Comparison of ENCODE assay signal across 8 cellular contexts in the genomic region with DNA sequence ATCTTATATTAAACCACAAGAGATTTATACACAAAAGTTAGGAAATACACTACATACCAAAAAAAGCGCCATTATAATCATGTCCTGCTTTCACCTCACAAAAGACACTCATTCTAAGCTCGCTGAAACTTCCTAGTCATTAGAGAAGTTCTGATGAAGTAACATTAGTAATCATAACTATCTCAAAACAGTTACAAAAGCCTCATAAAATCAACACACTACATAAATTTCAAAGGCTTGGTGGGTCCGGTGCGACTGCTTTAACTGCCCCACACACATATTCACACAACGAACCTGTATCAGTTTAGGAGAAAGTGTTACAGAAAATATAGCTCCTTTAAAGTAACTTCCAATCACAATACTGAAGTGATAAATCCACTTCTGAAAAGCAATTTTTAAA. TPM values are rescaled to one million over a fixed set of nuclear protein-coding genes. Genes with fewer than 3 reads are reported as not detected.
DNase-seq lines count a peak whose midpoint lies in the region; ATAC-seq, FAIRE-seq and TF ChIP-seq lines count a peak whose summit lies in the region.

No MANE protein-coding gene starts in this region.

- in situ Hi-C loops in HepG2 (cut with HindIII; ENCODE audit: extremely low pct_ligation_motif_present, low pct_unique_long_range_greater_than_20kb): no loop called here
- in situ Hi-C loops in G401 (cut with HindIII; ENCODE audit: low sequenced_read_pairs): no loop called here

- BruUV-seq in HepG2 (replicated peaks; lab: Mats Ljungman, UMichigan): no TSS peak

- H3K27ac Mint-ChIP-seq in CD4-positive, CD25-positive, alpha-beta regulatory T cell: peak overlapping the region; percentile 85 to 95 (median 95)

- peak overlapping the region; percentile 94 for H3K27ac ChIP-seq in CD4-positive, CD25-positive, alpha-beta regulatory T cell (ENCODE audit: insufficient read depth, low read length, poor library complexity, severe bottlenecking)
- H3K27ac ChIP-seq in KMS-11 (peak overlapping the region; percentile 93; the same call in 1 of the 2 replicates), ascending aorta (peak overlapping the region; percentile 44 to 100), HepG2 (ENCODE audit: extremely low read length, insufficient read depth, low read length) (peak overlapping the region; percentile 92), tibial artery (peak overlapping the region; percentile 95 to 99)

- POLR2A ChIA-PET in HepG2 (lab: Yijun Ruan, JAX): interaction anchor here (0.7 to 1.3 kb wide), 3 partner anchors 9 to 56 kb away, joined by 3 to 4 read pairs (median 4); no protein-coding TSS in a partner anchor

- DNase-seq in CD4-positive, CD25-positive, alpha-beta regulatory T cell: peak in 2 of 3 donors; percentile 15 to 22
- DNase-seq in ascending aorta (ENCODE audit: low spot score in 2 of 2) (no peak), HepG2 (ENCODE audit: low spot score) (peak; percentile 3), tibial artery (no peak), G401 (ENCODE audit: low spot score) (no peak), GM12891 (ENCODE audit: insufficient read length, low spot score) (no peak)
- DNase-seq in stimulated activated CD8-positive, alpha-beta memory T cell treated with anti-CD3 and anti-CD28 coated beads, Interleukin-4, amount 100 ng/mL, for 48 hours: no peak

- H3K27me3 ChIP-seq in CD4-positive, CD25-positive, alpha-beta regulatory T cell (ENCODE audit: control insufficient read depth, insufficient read depth, low read length): no peaks in the 10 kb centered on the region
- H3K27me3 ChIP-seq in KMS-11 (ENCODE audit: insufficient read depth, low read depth) (no peaks in the 10 kb centered on the region), ascending aorta (no peaks in the 10 kb centered on the region), HepG2 (ENCODE audit: control insufficient read depth in 1 of 2, insufficient read depth in 2 of 2, low read length in 2 of 2) (no peaks in the 10 kb centered on the region; a peak in 1 of 5 replicates), tibial artery (no peaks in the 10 kb centered on the region)

- no peak for TF ChIP-seq RAD21 in HepG2 (CRISPR knock-in tag; IDR thresholded peaks at IDR 0.05)

- TF ChIP-seq CTCF in KMS-11 (conservative IDR thresholded peaks at IDR 0.05; ENCODE audit: low read depth, low read length) (no peak), ascending aorta (IDR thresholded peaks at IDR 0.05) (no peak), HepG2 (CRISPR knock-in tag; IDR thresholded peaks at IDR 0.05) (no peak), tibial artery (IDR thresholded peaks at IDR 0.05) (no peak)

- peaks cover 9% of the 10 kb centered on the region for H3K36me3 Mint-ChIP-seq in CD4-positive, CD25-positive, alpha-beta regulatory T cell

- peaks cover 23% of the 10 kb centered on the region for H3K27me3 Mint-ChIP-seq in CD4-positive, CD25-positive, alpha-beta regulatory T cell

- H2AFZ ChIP-seq in KMS-11 (ENCODE audit: low read depth) (no peak overlapping the region), HepG2 (ENCODE audit: low read length) (no peak overlapping the region)

- H3K4me2 ChIP-seq in KMS-11 (peak overlapping the region; percentile 57), HepG2 (ENCODE audit: low read depth, low read length) (peak overlapping the region; percentile 87)

- ATAC-seq in CD4-positive, CD25-positive, alpha-beta regulatory T cell (ENCODE audit: low read depth in 2 of 2): no peak
- no peak for ATAC-seq in HepG2

- FAIRE-seq in HepG2 (lab: Jason Lieb, UNC) (no peak), GM12891 (lab: Jason Lieb, UNC) (no peak)

- CTCF ChIA-PET in HepG2 (lab: Yijun Ruan, JAX; ENCODE audit: low intra/inter-chr PET ratio, low total read pairs): no interaction called here

- TF ChIP-seq EP300 in HepG2 (IDR thresholded peaks at IDR 0.05; ENCODE audit: low read depth in 2 of 2, low read length in 2 of 2) (no peak), HepG2 (CRISPR knock-in tag; IDR thresholded peaks at IDR 0.05; ENCODE audit: borderline replicate concordance) (no peak)

- peaks cover 38% of the 10 kb centered on the region for H3K4me1 ChIP-seq in CD4-positive, CD25-positive, alpha-beta regulatory T cell (ENCODE audit: control insufficient read depth, insufficient read depth, low read length, poor library complexity, severe bottlenecking)
- H3K4me1 ChIP-seq in KMS-11 (ENCODE audit: low read depth, poor library complexity, severe bottlenecking): peaks cover 52% of the 10 kb centered on the region
- peaks cover 0 to 33% of the 10 kb centered on the region in 2 donors for H3K4me1 ChIP-seq in ascending aorta
- peaks cover 32% of the 10 kb centered on the region for H3K4me1 ChIP-seq in HepG2 (ENCODE audit: insufficient read depth, low read length)
- H3K4me1 ChIP-seq in tibial artery: peaks cover 0 to 63% (median 17%) of the 10 kb centered on the region in 4 donors

- H3K79me2 ChIP-seq in KMS-11 (ENCODE audit: insufficient read depth, low read depth) (peaks cover 65% of the 10 kb centered on the region), HepG2 (ENCODE audit: insufficient read depth, low read length) (peaks cover 59% of the 10 kb centered on the region)

- no peaks in the 10 kb centered on the region for H3K9me3 Mint-ChIP-seq in CD4-positive, CD25-positive, alpha-beta regulatory T cell

- H3K4me1 Mint-ChIP-seq in CD4-positive, CD25-positive, alpha-beta regulatory T cell: peaks cover 30 to 67% (median 50%) of the 10 kb centered on the region in 4 donors

- peak overlapping the region; percentile 94; the same call in 1 of the 2 replicates for H3K9ac ChIP-seq in KMS-11
- H3K9ac ChIP-seq in HepG2 (ENCODE audit: insufficient read depth, low read depth, low read length): peak overlapping the region; percentile 83

- 10% methylated on average over 5 of the region's 5 CpGs for WGBS in HepG2 (ENCODE audit: low lambda C conversion rate)

- intact Hi-C loops in ascending aorta (cut with DNase I): loop anchor here (2.0 kb wide), 1 partner anchor 461 kb away; a partner anchor contains a TSS
- intact Hi-C loops in HepG2 (cut with micrococcal nuclease; ENCODE audit: unreplicated experiment): loop anchor here (5.0 to 10.0 kb wide), 5 partner anchors 44 to 926 kb away; a partner anchor contains a TSS
- intact Hi-C loops in tibial artery (cut with DNase I; ENCODE audit: low total_unique reads): loop anchor here (5.0 kb wide), 1 partner anchor 156 kb away; a partner anchor contains a TSS

- H3K4me3 ChIP-seq in CD4-positive, CD25-positive, alpha-beta regulatory T cell (ENCODE audit: low read depth, low read length): peak overlapping the region; percentile 96
- H3K4me3 ChIP-seq in KMS-11 (IDR thresholded peaks at IDR 0.05; ENCODE audit: insufficient read depth, low read depth, low read length) (no peak overlapping the region), ascending aorta (peak overlapping the region; percentile 88 to 100), HepG2 (replicated peaks in 1 of 3; ENCODE audit: insufficient read depth in 1 of 3, low read depth in 2 of 3, low read length in 3 of 3) (peak overlapping the region; percentile 64 to 98 (median 83); a peak in 5 of 6 replicates), tibial artery (peak overlapping the region; percentile 98)

- H3K36me3 ChIP-seq in CD4-positive, CD25-positive, alpha-beta regulatory T cell (ENCODE audit: control insufficient read depth, insufficient read depth, low read length): peaks cover 4% of the 10 kb centered on the region
- H3K36me3 ChIP-seq in KMS-11 (ENCODE audit: insufficient read depth) (no peaks in the 10 kb centered on the region), ascending aorta (no peaks in the 10 kb centered on the region), HepG2 (replicated peaks in 1 of 2; ENCODE audit: control insufficient read depth in 1 of 2, insufficient read depth in 2 of 2, low read length in 2 of 2) (peaks cover 0 to 6% of the 10 kb centered on the region in 2 experiments; a peak in 2 of 5 replicates), tibial artery (no peaks in the 10 kb centered on the region)

- no peaks in the 10 kb centered on the region for H3K9me3 ChIP-seq in CD4-positive, CD25-positive, alpha-beta regulatory T cell (ENCODE audit: control insufficient read depth in 2 of 2, low read length in 2 of 2)
- H3K9me3 ChIP-seq in ascending aorta: no peaks in the 10 kb centered on the region
- no peaks in the 10 kb centered on the region for H3K9me3 ChIP-seq in HepG2 (ENCODE audit: low read length)
- H3K9me3 ChIP-seq in tibial artery: no peaks in the 10 kb centered on the region

- peak overlapping the region; percentile 89 to 97 (median 93) for H3K4me3 Mint-ChIP-seq in CD4-positive, CD25-positive, alpha-beta regulatory T cell

- H4K20me1 ChIP-seq in KMS-11 (ENCODE audit: insufficient read depth) (no peaks in the 10 kb centered on the region), HepG2 (ENCODE audit: insufficient read depth, low read length) (peaks cover 17% of the 10 kb centered on the region)

- TF ChIP-seq POLR2A in HepG2 (IDR thresholded peaks at IDR 0.05; ENCODE audit: insufficient read depth in 1 of 2, low read depth in 2 of 2, low read length in 2 of 2) (no peak), GM12891 (IDR thresholded peaks at IDR 0.05; ENCODE audit: low read depth, low read length) (no peak)

RNA-seq across cellular contexts. Expression of a gene that starts 1.9 kb away (rescaled TPM):
- total RNA-seq in CD4-positive, CD25-positive, alpha-beta regulatory T cell: 57.0 TPM
- 10 to 100 TPM; 12.0 to 14.4 (median 13.1) TPM for polyA plus RNA-seq in CD4-positive, CD25-positive, alpha-beta regulatory T cell
- total RNA-seq in ascending aorta (14.9 TPM), HepG2 (2016; rRNA removed; fragmentation: Illumina TruSeq; extraction: Trizol) (23.5 and 36.0 TPM in 2 replicates)
- 5.8 and 5.9 TPM in 2 replicates for total RNA-seq in HepG2 (2016; cell fraction: cytosol; rRNA removed; fragmentation: Illumina TruSeq; extraction: Trizol; ENCODE audit: low read depth)
- total RNA-seq in HepG2 (2016; cell fraction: insoluble cytoplasmic fraction; rRNA removed; fragmentation: Illumina TruSeq; extraction: Trizol): 22.7 and 33.7 TPM in 2 replicates
- total RNA-seq in HepG2 (2016; cell fraction: membrane; rRNA removed; fragmentation: Illumina TruSeq; extraction: Trizol): 6.2 and 7.7 TPM in 2 replicates
- 60.3 and 61.0 TPM in 2 replicates for total RNA-seq in HepG2 (2016; cell fraction: nucleus; rRNA removed; fragmentation: Illumina TruSeq; extraction: Trizol)
- polyA plus RNA-seq in HepG2 (2011; rRNA removed): 5.3 and 6.5 TPM in 2 replicates
- 1.9 and 2.7 TPM in 2 replicates for polyA plus RNA-seq in HepG2 (2011; cell fraction: cytosol; rRNA removed)
- 11.2 and 12.3 TPM in 2 replicates for polyA plus RNA-seq in HepG2 (2011; cell fraction: nucleus; rRNA removed)
- polyA plus RNA-seq in HepG2 (2012): 11.8 and 14.6 TPM in 2 replicates
- 0.29 and 0.36 TPM in 2 replicates for polyA plus RNA-seq in HepG2 (2016; cell fraction: cytosol; fragmentation: Illumina TruSeq; extraction: Trizol; ENCODE audit: low read depth)
- polyA plus RNA-seq in HepG2 (2016; cell fraction: insoluble cytoplasmic fraction; fragmentation: Illumina TruSeq; extraction: Trizol; ENCODE audit: low read depth): 14.4 and 15.1 TPM in 2 replicates
- 0.94 and 1.2 TPM in 2 replicates for polyA plus RNA-seq in HepG2 (2016; cell fraction: membrane; fragmentation: Illumina TruSeq; extraction: Trizol; ENCODE audit: low read depth)
- 48.0 and 52.8 TPM in 2 replicates for polyA plus RNA-seq in HepG2 (2016; cell fraction: nucleus; fragmentation: Illumina TruSeq; extraction: Trizol; ENCODE audit: insufficient read depth, low read depth)
- 10.0 and 19.3 TPM in 2 replicates for polyA minus RNA-seq in HepG2 (2011; rRNA and poly(A)+ RNA removed; ENCODE audit: low replicate concordance)
- 15.4 and 16.9 TPM in 2 replicates for polyA minus RNA-seq in HepG2 (2011; cell fraction: cytosol; rRNA and poly(A)+ RNA removed)
- polyA minus RNA-seq in HepG2 (2011; cell fraction: nucleus; rRNA and poly(A)+ RNA removed): 103 and 105 TPM in 2 replicates
- 13.9 and 23.1 TPM in 2 replicates for total RNA-seq in G401 (2014; rRNA removed; shearing (Covaris generic))
- 8.2 TPM for polyA plus RNA-seq in GM12891 (2012; ENCODE audit: low read depth, missing spikeins)

Comparison
In these comparisons a context has a peak if more than half of its experiments do, and no peak if none do; other contexts are left out.
1. DNase-seq: peak in CD4-positive, CD25-positive, alpha-beta regulatory T cell (2 of 3) and HepG2 (single experiment); none in ascending aorta (0 of 2), tibial artery (0 of 2), stimulated activated CD8-positive, alpha-beta memory T cell treated with anti-CD3 and anti-CD28 coated beads, Interleukin-4, amount 100 ng/mL, for 48 hours (single experiment), G401 (single experiment) and GM12891 (single experiment).
2. Peak in every context shown above with its lines, with median percentiles within 50 percentile points of each other: H3K27ac ChIP-seq.